In genomic region chr3:191350389-191351090, GRCh38 we compare ENCODE assay signal across 1 cellular context.
TF ChIP-seq lines count a peak whose summit lies in the region.

No MANE protein-coding gene starts in this region.

TF ChIP-seq in GM23338, 12 proteins besides CTCF, POLR2A, EP300 and RAD21:
- TF ChIP-seq JUNB (IDR thresholded peaks at IDR 0.05; ENCODE audit: unreplicated experiment) = no peak
- TF ChIP-seq CREB1 (CRISPR knock-in tag; IDR thresholded peaks at IDR 0.05; ENCODE audit: low read depth) = no peak
- TF ChIP-seq EZH2 (IDR thresholded peaks at IDR 0.05; ENCODE audit: low read depth, unreplicated experiment) = no peak
- TF ChIP-seq ETS1 (IDR thresholded peaks at IDR 0.05) = no peak
- no peak for TF ChIP-seq NANOG (IDR thresholded peaks at IDR 0.05; ENCODE audit: borderline replicate concordance)
- no peak for TF ChIP-seq ZNF462 (CRISPR knock-in tag; IDR thresholded peaks at IDR 0.05)
- TF ChIP-seq ZNF114 (CRISPR knock-in tag; IDR thresholded peaks at IDR 0.05) = no peak
- no peak for TF ChIP-seq EZH2phosphoT487 (IDR thresholded peaks at IDR 0.05; ENCODE audit: unreplicated experiment)
- TF ChIP-seq ZNF331 (CRISPR knock-in tag; IDR thresholded peaks at IDR 0.05; ENCODE audit: low read depth) = no peak
- no peak for TF ChIP-seq POLR2AphosphoS5 (IDR thresholded peaks at IDR 0.05; ENCODE audit: low read depth)
- no peak for TF ChIP-seq REST (IDR thresholded peaks at IDR 0.05; ENCODE audit: unreplicated experiment)
- no peak for TF ChIP-seq STAT1 (IDR thresholded peaks at IDR 0.05; ENCODE audit: unreplicated experiment)
